ENCODE assay signal across 2 cellular contexts in the genomic region with DNA sequence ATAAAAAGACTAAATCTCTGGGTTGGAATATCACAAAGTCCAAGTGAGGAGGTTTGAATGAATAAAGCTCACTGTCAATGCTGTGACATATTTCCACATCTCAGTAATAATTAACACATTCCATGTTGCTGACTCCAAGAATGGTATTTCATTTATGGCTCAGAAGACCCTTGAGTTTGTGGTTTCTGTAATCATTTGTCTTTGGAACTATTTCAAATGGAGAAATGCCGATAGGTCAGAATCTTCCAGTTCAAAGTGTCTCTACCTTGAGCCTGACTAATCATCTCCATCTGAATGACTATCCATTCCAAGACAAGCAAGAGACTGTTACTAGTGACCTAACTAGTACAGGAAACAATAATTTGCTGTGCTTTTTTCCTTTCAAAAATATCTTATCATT.
TF ChIP-seq lines count a peak whose summit lies in the region.

No MANE protein-coding gene starts in this region.

TF ChIP-seq in IMR-90, 13 proteins besides CTCF, POLR2A, EP300 and RAD21:
- TF ChIP-seq, protein P1, sequence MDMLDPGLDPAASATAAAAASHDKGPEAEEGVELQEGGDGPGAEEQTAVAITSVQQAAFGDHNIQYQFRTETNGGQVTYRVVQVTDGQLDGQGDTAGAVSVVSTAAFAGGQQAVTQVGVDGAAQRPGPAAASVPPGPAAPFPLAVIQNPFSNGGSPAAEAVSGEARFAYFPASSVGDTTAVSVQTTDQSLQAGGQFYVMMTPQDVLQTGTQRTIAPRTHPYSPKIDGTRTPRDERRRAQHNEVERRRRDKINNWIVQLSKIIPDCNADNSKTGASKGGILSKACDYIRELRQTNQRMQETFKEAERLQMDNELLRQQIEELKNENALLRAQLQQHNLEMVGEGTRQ (IDR thresholded peaks at IDR 0.05; ENCODE audit: low read depth, low read length), result no peak
- TF ChIP-seq MAFK (IDR thresholded peaks at IDR 0.05; ENCODE audit: low read depth, low read length) (no peak), RCOR1 (IDR thresholded peaks at IDR 0.05; ENCODE audit: insufficient replicate concordance, low read length) (no peak)

TF ChIP-seq in HepG2, 621 proteins besides CTCF, POLR2A, EP300 and RAD21 (continues in another document):
- TF ChIP-seq CEBPB (IDR thresholded peaks at IDR 0.05; ENCODE audit: borderline replicate concordance, low read depth, low read length) (peak; percentile 69), GFI1 (CRISPR knock-in tag; IDR thresholded peaks at IDR 0.05; ENCODE audit: borderline replicate concordance) (0 out of 2 replicates have a peak, but pooled peaks have one; percentile 47), SOX13 (IDR thresholded peaks at IDR 0.05) (no peak), SOX13 (CRISPR knock-in tag; conservative IDR thresholded peaks at IDR 0.05 in 1 of 2, IDR thresholded peaks at IDR 0.05 in 1 of 2) (peak in 1 of 2 experiments; percentile 41; a peak in 2 of 4 replicates), ZFP41 (CRISPR knock-in tag; IDR thresholded peaks at IDR 0.05; ENCODE audit: borderline replicate concordance) (no peak), TCF7 (IDR thresholded peaks at IDR 0.05; ENCODE audit: low read depth) (peak; percentile 45; the same call in 1 of the 2 replicates), SOX5 (CRISPR knock-in tag; IDR thresholded peaks at IDR 0.05; ENCODE audit: borderline replicate concordance) (peak; percentile 43; the same call in 1 of the 2 replicates), CBFB (CRISPR knock-in tag; IDR thresholded peaks at IDR 0.05) (no peak), ZBTB21 (CRISPR knock-in tag; IDR thresholded peaks at IDR 0.05) (0 out of 2 replicates have a peak, but pooled peaks have one; percentile 23), SUZ12 (IDR thresholded peaks at IDR 0.05; ENCODE audit: low read depth, low read length) (no peak), ZNF333 (CRISPR knock-in tag; IDR thresholded peaks at IDR 0.05; ENCODE audit: borderline replicate concordance) (no peak), SOX6 (IDR thresholded peaks at IDR 0.05) (no peak), SOX6 (CRISPR knock-in tag; IDR thresholded peaks at IDR 0.05) (peak; percentile 30; the same call in 1 of the 2 replicates), CREB1 (IDR thresholded peaks at IDR 0.05) (no peak), CREB1 (CRISPR knock-in tag; IDR thresholded peaks at IDR 0.05) (peak; percentile 53; the same call in 1 of the 2 replicates), TEAD3 (CRISPR knock-in tag; optimal IDR thresholded peaks at IDR 0.05; ENCODE audit: borderline replicate concordance) (peak; percentile 59), ZSCAN21 (CRISPR knock-in tag; IDR thresholded peaks at IDR 0.05; ENCODE audit: borderline replicate concordance) (no peak), HNF4A (CRISPR knock-in tag; IDR thresholded peaks at IDR 0.05) (peak; percentile 57; the same call in 1 of the 2 replicates), BCL6 (CRISPR knock-in tag; IDR thresholded peaks at IDR 0.05) (peak; percentile 42; the same call in 1 of the 2 replicates), NFKBIZ (CRISPR knock-in tag; IDR thresholded peaks at IDR 0.05) (no peak), NCOA2 (CRISPR knock-in tag; IDR thresholded peaks at IDR 0.05) (peak; percentile 52; the same call in 1 of the 2 replicates), SALL2 (CRISPR knock-in tag; IDR thresholded peaks at IDR 0.05) (no peak), CEBPG (CRISPR knock-in tag; IDR thresholded peaks at IDR 0.05) (peak; percentile 61; the same call in 1 of the 2 replicates), NCOR1 (IDR thresholded peaks at IDR 0.05; ENCODE audit: borderline replicate concordance, low read length) (peak; percentile 72; the same call in 1 of the 2 replicates), HNRNPH1 (optimal IDR thresholded peaks at IDR 0.05; ENCODE audit: low read depth, low read length) (no peak), THAP11 (CRISPR knock-in tag; IDR thresholded peaks at IDR 0.05) (0 out of 2 replicates have a peak, but pooled peaks have one; percentile 12), POLR2AphosphoS2 (IDR thresholded peaks at IDR 0.05; ENCODE audit: low read depth, low read length) (no peak), MBNL3 (CRISPR knock-in tag; conservative IDR thresholded peaks at IDR 0.05) (no peak), HNF4G (IDR thresholded peaks at IDR 0.05; ENCODE audit: borderline replicate concordance, low read depth, low read length) (peak; percentile 34; the same call in 1 of the 2 replicates), HNF4G (CRISPR knock-in tag; IDR thresholded peaks at IDR 0.05; ENCODE audit: borderline replicate concordance, low read depth) (no peak), GATAD2A (CRISPR knock-in tag; IDR thresholded peaks at IDR 0.05) (peak; percentile 71), MTF2 (CRISPR knock-in tag; IDR thresholded peaks at IDR 0.05; ENCODE audit: borderline replicate concordance) (no peak), ZNF430 (CRISPR knock-in tag; IDR thresholded peaks at IDR 0.05) (no peak), NFE2L1 (CRISPR knock-in tag; IDR thresholded peaks at IDR 0.05; ENCODE audit: borderline replicate concordance) (no peak), NR2F6 (IDR thresholded peaks at IDR 0.05) (peak; percentile 46), NR2F6 (CRISPR knock-in tag; IDR thresholded peaks at IDR 0.05) (no peak; the same call in 1 of the 2 replicates)
- TF ChIP-seq, protein P2, sequence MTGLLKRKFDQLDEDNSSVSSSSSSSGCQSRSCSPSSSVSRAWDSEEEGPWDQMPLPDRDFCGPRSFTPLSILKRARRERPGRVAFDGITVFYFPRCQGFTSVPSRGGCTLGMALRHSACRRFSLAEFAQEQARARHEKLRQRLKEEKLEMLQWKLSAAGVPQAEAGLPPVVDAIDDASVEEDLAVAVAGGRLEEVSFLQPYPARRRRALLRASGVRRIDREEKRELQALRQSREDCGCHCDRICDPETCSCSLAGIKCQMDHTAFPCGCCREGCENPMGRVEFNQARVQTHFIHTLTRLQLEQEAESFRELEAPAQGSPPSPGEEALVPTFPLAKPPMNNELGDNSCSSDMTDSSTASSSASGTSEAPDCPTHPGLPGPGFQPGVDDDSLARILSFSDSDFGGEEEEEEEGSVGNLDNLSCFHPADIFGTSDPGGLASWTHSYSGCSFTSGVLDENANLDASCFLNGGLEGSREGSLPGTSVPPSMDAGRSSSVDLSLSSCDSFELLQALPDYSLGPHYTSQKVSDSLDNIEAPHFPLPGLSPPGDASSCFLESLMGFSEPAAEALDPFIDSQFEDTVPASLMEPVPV (CRISPR knock-in tag; IDR thresholded peaks at IDR 0.05), result no peak
- TF ChIP-seq, protein P3, sequence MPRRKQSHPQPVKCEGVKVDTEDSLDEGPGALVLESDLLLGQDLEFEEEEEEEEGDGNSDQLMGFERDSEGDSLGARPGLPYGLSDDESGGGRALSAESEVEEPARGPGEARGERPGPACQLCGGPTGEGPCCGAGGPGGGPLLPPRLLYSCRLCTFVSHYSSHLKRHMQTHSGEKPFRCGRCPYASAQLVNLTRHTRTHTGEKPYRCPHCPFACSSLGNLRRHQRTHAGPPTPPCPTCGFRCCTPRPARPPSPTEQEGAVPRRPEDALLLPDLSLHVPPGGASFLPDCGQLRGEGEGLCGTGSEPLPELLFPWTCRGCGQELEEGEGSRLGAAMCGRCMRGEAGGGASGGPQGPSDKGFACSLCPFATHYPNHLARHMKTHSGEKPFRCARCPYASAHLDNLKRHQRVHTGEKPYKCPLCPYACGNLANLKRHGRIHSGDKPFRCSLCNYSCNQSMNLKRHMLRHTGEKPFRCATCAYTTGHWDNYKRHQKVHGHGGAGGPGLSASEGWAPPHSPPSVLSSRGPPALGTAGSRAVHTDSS (CRISPR knock-in tag; conservative IDR thresholded peaks at IDR 0.05), result no peak
- TF ChIP-seq, protein P4, sequence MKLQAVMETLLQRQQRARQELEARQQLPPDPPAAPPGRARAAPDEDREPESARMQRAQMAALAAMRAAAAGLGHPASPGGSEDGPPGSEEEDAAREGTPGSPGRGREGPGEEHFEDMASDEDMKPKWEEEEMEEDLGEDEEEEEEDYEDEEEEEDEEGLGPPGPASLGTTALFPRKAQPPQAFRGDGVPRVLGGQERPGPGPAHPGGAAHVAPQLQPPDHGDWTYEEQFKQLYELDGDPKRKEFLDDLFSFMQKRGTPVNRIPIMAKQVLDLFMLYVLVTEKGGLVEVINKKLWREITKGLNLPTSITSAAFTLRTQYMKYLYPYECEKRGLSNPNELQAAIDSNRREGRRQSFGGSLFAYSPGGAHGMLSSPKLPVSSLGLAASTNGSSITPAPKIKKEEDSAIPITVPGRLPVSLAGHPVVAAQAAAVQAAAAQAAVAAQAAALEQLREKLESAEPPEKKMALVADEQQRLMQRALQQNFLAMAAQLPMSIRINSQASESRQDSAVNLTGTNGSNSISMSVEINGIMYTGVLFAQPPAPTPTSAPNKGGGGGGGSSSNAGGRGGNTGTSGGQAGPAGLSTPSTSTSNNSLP (IDR thresholded peaks at IDR 0.05; ENCODE audit: low read depth, low read length), result peak; percentile 90
- TF ChIP-seq, protein P5, sequence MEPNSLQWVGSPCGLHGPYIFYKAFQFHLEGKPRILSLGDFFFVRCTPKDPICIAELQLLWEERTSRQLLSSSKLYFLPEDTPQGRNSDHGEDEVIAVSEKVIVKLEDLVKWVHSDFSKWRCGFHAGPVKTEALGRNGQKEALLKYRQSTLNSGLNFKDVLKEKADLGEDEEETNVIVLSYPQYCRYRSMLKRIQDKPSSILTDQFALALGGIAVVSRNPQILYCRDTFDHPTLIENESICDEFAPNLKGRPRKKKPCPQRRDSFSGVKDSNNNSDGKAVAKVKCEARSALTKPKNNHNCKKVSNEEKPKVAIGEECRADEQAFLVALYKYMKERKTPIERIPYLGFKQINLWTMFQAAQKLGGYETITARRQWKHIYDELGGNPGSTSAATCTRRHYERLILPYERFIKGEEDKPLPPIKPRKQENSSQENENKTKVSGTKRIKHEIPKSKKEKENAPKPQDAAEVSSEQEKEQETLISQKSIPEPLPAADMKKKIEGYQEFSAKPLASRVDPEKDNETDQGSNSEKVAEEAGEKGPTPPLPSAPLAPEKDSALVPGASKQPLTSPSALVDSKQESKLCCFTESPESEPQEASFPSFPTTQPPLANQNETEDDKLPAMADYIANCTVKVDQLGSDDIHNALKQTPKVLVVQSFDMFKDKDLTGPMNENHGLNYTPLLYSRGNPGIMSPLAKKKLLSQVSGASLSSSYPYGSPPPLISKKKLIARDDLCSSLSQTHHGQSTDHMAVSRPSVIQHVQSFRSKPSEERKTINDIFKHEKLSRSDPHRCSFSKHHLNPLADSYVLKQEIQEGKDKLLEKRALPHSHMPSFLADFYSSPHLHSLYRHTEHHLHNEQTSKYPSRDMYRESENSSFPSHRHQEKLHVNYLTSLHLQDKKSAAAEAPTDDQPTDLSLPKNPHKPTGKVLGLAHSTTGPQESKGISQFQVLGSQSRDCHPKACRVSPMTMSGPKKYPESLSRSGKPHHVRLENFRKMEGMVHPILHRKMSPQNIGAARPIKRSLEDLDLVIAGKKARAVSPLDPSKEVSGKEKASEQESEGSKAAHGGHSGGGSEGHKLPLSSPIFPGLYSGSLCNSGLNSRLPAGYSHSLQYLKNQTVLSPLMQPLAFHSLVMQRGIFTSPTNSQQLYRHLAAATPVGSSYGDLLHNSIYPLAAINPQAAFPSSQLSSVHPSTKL (CRISPR knock-in tag; IDR thresholded peaks at IDR 0.05), result peak; percentile 65; the same call in 1 of the 2 replicates
- TF ChIP-seq, protein P6, sequence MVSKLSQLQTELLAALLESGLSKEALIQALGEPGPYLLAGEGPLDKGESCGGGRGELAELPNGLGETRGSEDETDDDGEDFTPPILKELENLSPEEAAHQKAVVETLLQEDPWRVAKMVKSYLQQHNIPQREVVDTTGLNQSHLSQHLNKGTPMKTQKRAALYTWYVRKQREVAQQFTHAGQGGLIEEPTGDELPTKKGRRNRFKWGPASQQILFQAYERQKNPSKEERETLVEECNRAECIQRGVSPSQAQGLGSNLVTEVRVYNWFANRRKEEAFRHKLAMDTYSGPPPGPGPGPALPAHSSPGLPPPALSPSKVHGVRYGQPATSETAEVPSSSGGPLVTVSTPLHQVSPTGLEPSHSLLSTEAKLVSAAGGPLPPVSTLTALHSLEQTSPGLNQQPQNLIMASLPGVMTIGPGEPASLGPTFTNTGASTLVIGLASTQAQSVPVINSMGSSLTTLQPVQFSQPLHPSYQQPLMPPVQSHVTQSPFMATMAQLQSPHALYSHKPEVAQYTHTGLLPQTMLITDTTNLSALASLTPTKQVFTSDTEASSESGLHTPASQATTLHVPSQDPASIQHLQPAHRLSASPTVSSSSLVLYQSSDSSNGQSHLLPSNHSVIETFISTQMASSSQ (IDR thresholded peaks at IDR 0.05; ENCODE audit: low read depth), result peak; percentile 84
- TF ChIP-seq, protein P6 (CRISPR knock-in tag; IDR thresholded peaks at IDR 0.05; ENCODE audit: borderline replicate concordance), result peak; percentile 66; the same call in 1 of the 2 replicates
- TF ChIP-seq, protein P7, sequence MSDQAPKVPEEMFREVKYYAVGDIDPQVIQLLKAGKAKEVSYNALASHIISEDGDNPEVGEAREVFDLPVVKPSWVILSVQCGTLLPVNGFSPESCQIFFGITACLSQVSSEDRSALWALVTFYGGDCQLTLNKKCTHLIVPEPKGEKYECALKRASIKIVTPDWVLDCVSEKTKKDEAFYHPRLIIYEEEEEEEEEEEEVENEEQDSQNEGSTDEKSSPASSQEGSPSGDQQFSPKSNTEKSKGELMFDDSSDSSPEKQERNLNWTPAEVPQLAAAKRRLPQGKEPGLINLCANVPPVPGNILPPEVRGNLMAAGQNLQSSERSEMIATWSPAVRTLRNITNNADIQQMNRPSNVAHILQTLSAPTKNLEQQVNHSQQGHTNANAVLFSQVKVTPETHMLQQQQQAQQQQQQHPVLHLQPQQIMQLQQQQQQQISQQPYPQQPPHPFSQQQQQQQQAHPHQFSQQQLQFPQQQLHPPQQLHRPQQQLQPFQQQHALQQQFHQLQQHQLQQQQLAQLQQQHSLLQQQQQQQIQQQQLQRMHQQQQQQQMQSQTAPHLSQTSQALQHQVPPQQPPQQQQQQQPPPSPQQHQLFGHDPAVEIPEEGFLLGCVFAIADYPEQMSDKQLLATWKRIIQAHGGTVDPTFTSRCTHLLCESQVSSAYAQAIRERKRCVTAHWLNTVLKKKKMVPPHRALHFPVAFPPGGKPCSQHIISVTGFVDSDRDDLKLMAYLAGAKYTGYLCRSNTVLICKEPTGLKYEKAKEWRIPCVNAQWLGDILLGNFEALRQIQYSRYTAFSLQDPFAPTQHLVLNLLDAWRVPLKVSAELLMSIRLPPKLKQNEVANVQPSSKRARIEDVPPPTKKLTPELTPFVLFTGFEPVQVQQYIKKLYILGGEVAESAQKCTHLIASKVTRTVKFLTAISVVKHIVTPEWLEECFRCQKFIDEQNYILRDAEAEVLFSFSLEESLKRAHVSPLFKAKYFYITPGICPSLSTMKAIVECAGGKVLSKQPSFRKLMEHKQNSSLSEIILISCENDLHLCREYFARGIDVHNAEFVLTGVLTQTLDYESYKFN (CRISPR knock-in tag; conservative IDR thresholded peaks at IDR 0.05), result peak; percentile 50
